10 cellular contexts compared by ENCODE assay signal in genomic region chr3:17749705-17750293, GRCh38. TPM values are rescaled to one million over a fixed set of nuclear protein-coding genes. Genes with fewer than 3 reads are reported as not detected.
DNase-seq lines count a peak whose midpoint lies in the region; ATAC-seq and FAIRE-seq lines count a peak whose summit lies in the region.
"Had no signal": no experiment of that assay in that cellular context is flagged by ENCODE, and none has a peak within 500 bp of the region (broad histone marks: within the 10 kb centered on the region; RNA-seq: fewer than 3 reads in every experiment).

No MANE protein-coding gene starts in this region.

- DNase-seq in T-helper 17 cell, result no peak
- no peak for DNase-seq in naive B cell
- no peak for DNase-seq in DMS53 (lab: John Stamatoyannopoulos, UW)
- DNase-seq in amniotic stem cell (lab: John Stamatoyannopoulos, UW), result no peak
- no peak for DNase-seq in frontal cortex (ENCODE audit: low spot score in 2 of 2)
- no peak for DNase-seq in NCI-H2107 treated with DMSO at 0.1 percent for 48 hours (lab: John Stamatoyannopoulos, UW; ENCODE audit: unreplicated experiment)
- DNase-seq: NCI-H1105 treated with DMSO at 0.1 percent for 48 hours, T-helper 9 cell had no signal

- no peaks in the 10 kb centered on the region for H3K27me3 Mint-ChIP-seq in T-helper 17 cell
- no peaks in the 10 kb centered on the region for H3K27me3 Mint-ChIP-seq in naive B cell

- H3K4me1 Mint-ChIP-seq in T-helper 17 cell (peaks cover 16% of the 10 kb centered on the region), naive B cell (peaks cover 30 to 38% (median 31%) of the 10 kb centered on the region in 3 donors)

- H3K36me3 Mint-ChIP-seq in T-helper 17 cell (ENCODE audit: low read depth) (no peaks in the 10 kb centered on the region), naive B cell (no peaks in the 10 kb centered on the region)

- no peaks in the 10 kb centered on the region for H3K9me3 Mint-ChIP-seq in naive B cell

- FAIRE-seq in frontal cortex (lab: Jason Lieb, UNC), result no peak

- H3K4me3 Mint-ChIP-seq in T-helper 17 cell (peak overlapping the region; percentile 92), naive B cell (peak overlapping the region; percentile 52 to 83 (median 73))

- peak overlapping the region; percentile 93 for H3K27ac Mint-ChIP-seq in T-helper 17 cell
- peak overlapping the region; percentile 72 to 94 (median 82) for H3K27ac Mint-ChIP-seq in naive B cell

- peak; percentile 28 for ATAC-seq in GM18511 (IDR thresholded peaks at IDR 0.05; ENCODE audit: unreplicated experiment)
- peak; percentile 35 for ATAC-seq in HG02588 (IDR thresholded peaks at IDR 0.05; ENCODE audit: unreplicated experiment)
- ATAC-seq in T-helper 17 cell, result peak; percentile 68
- peak in 1 of 2 donors; percentile 26 for ATAC-seq in naive B cell (ENCODE audit: low read depth in 2 of 2)

- H3K9me3 ChIP-seq in T-helper 17 cell (ENCODE audit: control insufficient read depth, low read length, poor library complexity, severe bottlenecking), result no peaks in the 10 kb centered on the region

RNA-seq across cellular contexts. Expression of gene TBC1D5, which starts 7.4 kb away (rescaled TPM):
- 10 to 100 TPM; 53.7 to 58.4 TPM for total RNA-seq in T-helper 17 cell
- polyA plus RNA-seq in naive B cell (ENCODE audit: low read depth in 6 of 6), result 10 to 100 TPM; 54.7 to 83.0 (median 73.6) TPM
- total RNA-seq in frontal cortex, result 77.5 TPM
